In genomic region chr3:14797731-14798130, GRCh38 we compare ENCODE assay signal across 26 cellular contexts. TPM values are rescaled to one million over a fixed set of nuclear protein-coding genes. Genes with fewer than 3 reads are reported as not detected.
"Had no signal": no experiment of that assay in that cellular context is flagged by ENCODE, and none has a peak within 500 bp of the region (broad histone marks: within the 10 kb centered on the region; RNA-seq: fewer than 3 reads in every experiment).

No MANE protein-coding gene starts in this region.

- H3K27ac Mint-ChIP-seq: activated naive CD4-positive, alpha-beta T cell treated with anti-CD3 and anti-CD28 coated beads for 36 hours; activated naive CD8-positive, alpha-beta T cell treated with anti-CD3 and anti-CD28 coated beads, Interleukin-2, amount 10 ng/mL, durations not matched to agents 7 days and 5 days; activated T-cell treated with anti-CD3 and anti-CD28 coated beads, Interleukin-2, amount 50 U/mL, for 72 hours; brain; naive B cell; stimulated activated effector memory CD8-positive, alpha-beta T cell treated with anti-CD3 and anti-CD28 coated beads, Interleukin-12 subunit alpha, Interleukin-12 subunit beta, amount 100 ng/mL, for 72 hours; stimulated activated naive CD8-positive, alpha-beta T cell treated with anti-CD3 and anti-CD28 coated beads, Interleukin-15, amount 100 ng/mL, for 72 hours; T-helper 1 cell treated with Interleukin-12 subunit alpha and Interleukin-12 subunit beta and Interleukin-4 antibody, amounts not matched to agents 30 μg/mL and 1 μg/mL, for 36 hours had no signal

- H3K36me3 ChIP-seq: ascending aorta, cardiac muscle cell, heart right ventricle, left lung, lower lobe of right lung, upper lobe of left lung had no signal

- H3K36me3 Mint-ChIP-seq: activated naive CD8-positive, alpha-beta T cell treated with anti-CD3 and anti-CD28 coated beads, Interleukin-2, amount 10 ng/mL, durations not matched to agents 7 days and 5 days; brain; naive B cell; stimulated activated effector memory CD8-positive, alpha-beta T cell treated with anti-CD3 and anti-CD28 coated beads, Interleukin-12 subunit alpha, Interleukin-12 subunit beta, amount 100 ng/mL, for 72 hours had no signal

- H3K27ac ChIP-seq: ascending aorta, cardiac muscle cell, heart right ventricle, left lung, lower lobe of right lung, skin epidermis, upper lobe of left lung, VCaP had no signal

- H3K4me1 Mint-ChIP-seq: naive B cell; stimulated activated effector memory CD8-positive, alpha-beta T cell treated with anti-CD3 and anti-CD28 coated beads, Interleukin-12 subunit alpha, Interleukin-12 subunit beta, amount 100 ng/mL, for 72 hours; stimulated activated naive CD8-positive, alpha-beta T cell treated with anti-CD3 and anti-CD28 coated beads, Interleukin-15, amount 100 ng/mL, for 72 hours had no signal

- H3K4me3 Mint-ChIP-seq: activated naive CD4-positive, alpha-beta T cell treated with anti-CD3 and anti-CD28 coated beads for 36 hours; activated naive CD8-positive, alpha-beta T cell treated with anti-CD3 and anti-CD28 coated beads, Interleukin-2, amount 10 ng/mL, durations not matched to agents 7 days and 5 days; activated T-cell treated with anti-CD3 and anti-CD28 coated beads, Interleukin-2, amount 50 U/mL, for 72 hours; brain; naive B cell; neural crest cell; stimulated activated effector memory CD8-positive, alpha-beta T cell treated with anti-CD3 and anti-CD28 coated beads, Interleukin-12 subunit alpha, Interleukin-12 subunit beta, amount 100 ng/mL, for 72 hours; stimulated activated naive CD8-positive, alpha-beta T cell treated with anti-CD3 and anti-CD28 coated beads, Interleukin-15, amount 100 ng/mL, for 72 hours; T-helper 1 cell treated with Interleukin-12 subunit alpha and Interleukin-12 subunit beta and Interleukin-4 antibody, amounts not matched to agents 30 μg/mL and 1 μg/mL, for 36 hours had no signal

- H3K9me3 ChIP-seq: ascending aorta, heart right ventricle, left lung, lower lobe of right lung, upper lobe of left lung had no signal

- H3K9me3 Mint-ChIP-seq: activated naive CD4-positive, alpha-beta T cell treated with anti-CD3 and anti-CD28 coated beads for 36 hours; activated naive CD8-positive, alpha-beta T cell treated with anti-CD3 and anti-CD28 coated beads, Interleukin-2, amount 10 ng/mL, durations not matched to agents 7 days and 5 days; activated T-cell treated with anti-CD3 and anti-CD28 coated beads, Interleukin-2, amount 50 U/mL, for 72 hours; stimulated activated effector memory CD8-positive, alpha-beta T cell treated with anti-CD3 and anti-CD28 coated beads, Interleukin-12 subunit alpha, Interleukin-12 subunit beta, amount 100 ng/mL, for 72 hours; stimulated activated naive CD8-positive, alpha-beta T cell treated with anti-CD3 and anti-CD28 coated beads, Interleukin-15, amount 100 ng/mL, for 72 hours; T-helper 1 cell treated with Interleukin-12 subunit alpha and Interleukin-12 subunit beta and Interleukin-4 antibody, amounts not matched to agents 30 μg/mL and 1 μg/mL, for 36 hours had no signal

- H3K4me3 ChIP-seq: ascending aorta, cardiac muscle cell, heart right ventricle, left lung, lower lobe of right lung, skin epidermis, upper lobe of left lung had no signal

- DNase-seq: activated CD4-positive, alpha-beta T cell treated with anti-CD3 and anti-CD28 coated beads for 4 hours; activated CD4-positive, alpha-beta T cell treated with anti-CD3 and anti-CD28 coated beads, Interleukin-2, amount 50 U/mL, for 4 hours; activated naive CD4-positive, alpha-beta T cell treated with anti-CD3 and anti-CD28 coated beads for 36 hours; activated naive CD8-positive, alpha-beta T cell treated with anti-CD3 and anti-CD28 coated beads, Interleukin-2, amount 10 ng/mL, durations not matched to agents 7 days and 5 days; activated T-cell treated with anti-CD3 and anti-CD28 coated beads for 4 hours; activated T-cell treated with anti-CD3 and anti-CD28 coated beads, Interleukin-2, amount 50 U/mL, for 72 hours; foreskin fibroblast; heart right ventricle; lower lobe of right lung; naive B cell; occipital lobe; right cardiac atrium; stimulated activated CD4-positive, alpha-beta T cell treated with anti-CD3 and anti-CD28 coated beads, Interleukin-4, amount 100 ng/mL, for 24 hours; stimulated activated naive CD8-positive, alpha-beta T cell treated with anti-CD3 and anti-CD28 coated beads, Interleukin-15, amount 100 ng/mL, for 72 hours; substantia nigra; T-helper 9 cell had no signal

- H3K27me3 ChIP-seq: ascending aorta, cardiac muscle cell, left lung, upper lobe of left lung had no signal

RNA-seq across cellular contexts. Expression of gene FGD5, which starts 21.0 kb away (rescaled TPM):
- total RNA-seq: activated naive CD4-positive, alpha-beta T cell treated with anti-CD3 and anti-CD28 coated beads for 36 hours; activated T-cell treated with anti-CD3 and anti-CD28 coated beads, Interleukin-2, amount 50 U/mL, for 72 hours had no signal
